8 cellular contexts compared by ENCODE assay signal in genomic region chr2:17538022-17538843, GRCh38. TPM values are rescaled to one million over a fixed set of nuclear protein-coding genes. Genes with fewer than 3 reads are reported as not detected.
DNase-seq lines count a peak whose midpoint lies in the region; ATAC-seq and TF ChIP-seq lines count a peak whose summit lies in the region.

No MANE protein-coding gene starts in this region.

- H3K4me3 ChIP-seq in adipocyte (ENCODE audit: low read length) (peak overlapping the region; percentile 88), iPS-20b (ENCODE audit: low read length) (peak overlapping the region; percentile 95), thoracic aorta (peak overlapping the region; percentile 70)

- H3K9ac ChIP-seq in adipocyte (ENCODE audit: low read length) (peak overlapping the region; percentile 72), iPS-20b (ENCODE audit: low read depth, low read length) (peak overlapping the region; percentile 88; the same call in 1 of the 2 replicates)

- DNase-seq in ELF-1 (ENCODE audit: low read depth, low spot score) (peak; percentile 41), adipocyte (ENCODE audit: low read depth) (peak; percentile 73), thoracic aorta (ENCODE audit: low spot score) (no peak), NCI-H1092 treated with DMSO at 0.1 percent for 48 hours (lab: John Stamatoyannopoulos, UW) (no peak), NCI-H128 (lab: John Stamatoyannopoulos, UW; ENCODE audit: unreplicated experiment) (no peak), germinal center (ENCODE audit: low spot score) (no peak)

- H3K36me3 ChIP-seq in adipocyte (ENCODE audit: control insufficient read depth, insufficient read depth, low read length, severe bottlenecking) (no peaks in the 10 kb centered on the region), iPS-20b (ENCODE audit: insufficient read depth, low read depth, low read length) (no peaks in the 10 kb centered on the region), thoracic aorta (no peaks in the 10 kb centered on the region)

- H3K27me3 ChIP-seq in adipocyte (replicated peaks; ENCODE audit: control insufficient read depth, insufficient read depth, low read length), result peaks cover 20% of the 10 kb centered on the region
- H3K27me3 ChIP-seq in iPS-20b (ENCODE audit: insufficient read depth, low read length), result peaks cover 56% of the 10 kb centered on the region
- no peaks in the 10 kb centered on the region for H3K27me3 ChIP-seq in thoracic aorta (replicated peaks; ENCODE audit: insufficient read depth)

- no peak for TF ChIP-seq CTCF in thoracic aorta (IDR thresholded peaks at IDR 0.05)

- ATAC-seq in HG02571 (IDR thresholded peaks at IDR 0.05; ENCODE audit: unreplicated experiment), result peak; percentile 30
- ATAC-seq in thoracic aorta (ENCODE audit: insufficient number of reproducible peaks, low FRiP score, low read depth), result no peak

- H3K4me1 ChIP-seq in adipocyte (ENCODE audit: control insufficient read depth, insufficient read depth, low read length) (peaks cover 20% of the 10 kb centered on the region), iPS-20b (ENCODE audit: insufficient read depth, low read length) (peaks cover 18% of the 10 kb centered on the region), thoracic aorta (ENCODE audit: control insufficient read depth in 1 of 2, low read depth in 2 of 2) (peaks cover 0 to 27% of the 10 kb centered on the region in 2 donors)

- H3K27ac ChIP-seq in iPS-20b (ENCODE audit: low read length) (no peak overlapping the region), thoracic aorta (no peak overlapping the region)

- no peaks in the 10 kb centered on the region for H3K9me3 ChIP-seq in adipocyte (ENCODE audit: control insufficient read depth, low read length)
- H3K9me3 ChIP-seq in iPS-20b (ENCODE audit: insufficient read depth, low read depth, low read length), result no peaks in the 10 kb centered on the region
- H3K9me3 ChIP-seq in thoracic aorta, result no peaks in the 10 kb centered on the region

RNA-seq across cellular contexts. Expression of gene VSNL1, which starts 2.3 kb away (rescaled TPM):
- not detected for total RNA-seq in thoracic aorta

RNA-seq across cellular contexts. Expression of gene RAD51AP2, which starts 20.0 kb away (rescaled TPM):
- not detected for total RNA-seq in thoracic aorta

Comparison
In these comparisons a context has a peak if more than half of its experiments do, and no peak if none do; other contexts are left out.
1. DNase-seq: peak in ELF-1 (single experiment) and adipocyte (single experiment); none in thoracic aorta (single experiment), NCI-H1092 treated with DMSO at 0.1 percent for 48 hours (single experiment), NCI-H128 (single experiment) and germinal center (single experiment).
2. Peak in every context shown above with its lines, with median percentiles within 50 percentile points of each other: H3K4me3 ChIP-seq.